28 cellular contexts compared by ENCODE assay signal in the genomic region with DNA sequence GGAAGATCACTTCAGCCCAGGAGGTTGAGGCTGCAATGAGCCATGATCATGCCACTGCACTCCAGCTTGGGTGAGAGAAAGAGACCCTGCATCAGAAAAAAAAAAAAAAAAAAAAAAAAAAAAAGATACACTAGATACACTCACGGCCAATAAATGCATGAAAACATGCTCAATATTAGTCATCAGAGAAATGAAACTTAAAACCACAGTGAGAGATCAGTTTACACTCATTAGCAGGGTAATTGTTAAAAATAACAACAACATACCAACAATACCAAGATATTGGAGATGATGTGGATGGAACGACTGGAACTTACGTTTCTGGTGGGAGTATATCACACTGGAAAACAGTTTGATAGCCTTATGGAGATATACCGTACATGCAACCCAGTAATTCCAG.
DNase-seq lines count a peak whose midpoint lies in the region; ATAC-seq and TF ChIP-seq lines count a peak whose summit lies in the region.
"Had no signal": no experiment of that assay in that cellular context is flagged by ENCODE, and none has a peak within 500 bp of the region (broad histone marks: within the 10 kb centered on the region; RNA-seq: fewer than 3 reads in every experiment).

No MANE protein-coding gene starts in this region.

- TF ChIP-seq CTCF in OCI-LY3 (IDR thresholded peaks at IDR 0.05; ENCODE audit: low read depth, low read length), result no peak

- ATAC-seq in GM18517 (IDR thresholded peaks at IDR 0.05; ENCODE audit: unreplicated experiment), result peak; percentile 75
- peak; percentile 68 for ATAC-seq in GM21515 (IDR thresholded peaks at IDR 0.05; ENCODE audit: unreplicated experiment)
- ATAC-seq in HG03378 (IDR thresholded peaks at IDR 0.05; ENCODE audit: unreplicated experiment), result peak; percentile 72
- ATAC-seq: GM23338; natural killer cell treated with Interleukin-12 subunit alpha and Interleukin-12 subunit beta and Interleukin-15 and Interleukin-18, amount 100 ng/mL, for 72 hours; Panc1; right lobe of liver; WTC11 had no signal

- H3K4me3 ChIP-seq in OCI-LY3 (ENCODE audit: low read length), result no peak overlapping the region
- H3K4me3 ChIP-seq: ascending aorta, esophagus squamous epithelium, GM23338, right lobe of liver, suprapubic skin had no signal

- no peaks in the 10 kb centered on the region for H4K20me1 ChIP-seq in OCI-LY3 (ENCODE audit: insufficient read depth, low read length)

- peaks cover 9% of the 10 kb centered on the region for H3K4me1 ChIP-seq in OCI-LY3 (ENCODE audit: low read length)
- H3K4me1 ChIP-seq: ascending aorta, esophagus squamous epithelium, parathyroid adenoma, right lobe of liver, suprapubic skin had no signal

- no peaks in the 10 kb centered on the region for H3K36me3 ChIP-seq in OCI-LY3 (replicated peaks; ENCODE audit: low read depth, low read length)
- H3K36me3 ChIP-seq: ascending aorta, esophagus squamous epithelium, right lobe of liver, suprapubic skin had no signal

- H3K4me2 ChIP-seq in OCI-LY3 (ENCODE audit: low read length), result peak overlapping the region; percentile 14; the same call in 1 of the 2 replicates
- H3K4me2 ChIP-seq: GM23338 had no signal

- H3K9me3 ChIP-seq in OCI-LY3 (ENCODE audit: insufficient read depth, low read length), result no peaks in the 10 kb centered on the region
- H3K9me3 ChIP-seq: ascending aorta, esophagus squamous epithelium, right lobe of liver, suprapubic skin had no signal

- no peak overlapping the region for H3K27ac ChIP-seq in OCI-LY3 (ENCODE audit: low read length)
- H3K27ac ChIP-seq: ascending aorta, esophagus squamous epithelium, parathyroid adenoma, right lobe of liver, suprapubic skin had no signal

- DNase-seq in anterior cingulate cortex (lab: John Stamatoyannopoulos, UW) (no peak), NCI-H69 (lab: John Stamatoyannopoulos, UW) (no peak), T-helper 1 cell (no peak), GM19240 (ENCODE audit: insufficient read length, low spot score) (no peak)
- DNase-seq: ACHN; activated CD4-positive, alpha-beta memory T cell treated with anti-CD3 and anti-CD28 coated beads, Interleukin-2, amount 10 ng/mL, durations not matched to agents 7 days and 5 days; activated naive CD4-positive, alpha-beta T cell treated with anti-CD3 and anti-CD28 coated beads for 36 hours; C1 segment of cervical spinal cord; cerebellar nuclear complex; effector CD4-positive, alpha-beta T cell; esophagus squamous epithelium; GF-D8; Kasumi-1; mesendoderm; NCI-H1105 treated with DMSO at 0.1 percent for 48 hours; NCI-H748 treated with DMSO at 0.1 percent for 48 hours; right lobe of liver had no signal

- no peaks in the 10 kb centered on the region for H3K79me2 ChIP-seq in OCI-LY3 (ENCODE audit: low read length)
- H3K79me2 ChIP-seq: parathyroid adenoma had no signal

- no peak overlapping the region for H3K9ac ChIP-seq in OCI-LY3 (ENCODE audit: low read length)
- H3K9ac ChIP-seq: parathyroid adenoma had no signal

- no peak overlapping the region for H2AFZ ChIP-seq in OCI-LY3 (ENCODE audit: low read depth, low read length)
- H2AFZ ChIP-seq: GM23338, parathyroid adenoma had no signal

- no peaks in the 10 kb centered on the region for H3K27me3 ChIP-seq in OCI-LY3 (ENCODE audit: low read depth, low read length)
- H3K27me3 ChIP-seq: ascending aorta, esophagus squamous epithelium, right lobe of liver, suprapubic skin had no signal
